In genomic region chrX:152220612-152221011, GRCh38 we compare ENCODE assay signal across 34 cellular contexts.
DNase-seq lines count a peak whose midpoint lies in the region; ATAC-seq, FAIRE-seq and TF ChIP-seq lines count a peak whose summit lies in the region.
"Had no signal": no experiment of that assay in that cellular context is flagged by ENCODE, and none has a peak within 500 bp of the region (broad histone marks: within the 10 kb centered on the region; RNA-seq: fewer than 3 reads in every experiment).

No MANE protein-coding gene starts in this region.

- no peak overlapping the region for H3K4me3 ChIP-seq in GM23248
- H3K4me3 ChIP-seq in epithelial cell of esophagus (ENCODE audit: low read length) = no peak overlapping the region
- H3K4me3 ChIP-seq in keratinocyte (ENCODE audit: control insufficient read depth in 2 of 3, extremely low read depth in 1 of 3, insufficient read depth in 2 of 3, low read depth in 1 of 3, low read length in 3 of 3) = no peak overlapping the region
- no peak overlapping the region for H3K4me3 ChIP-seq in GM23338
- H3K4me3 ChIP-seq: adrenal gland, cardiac muscle cell, colonic mucosa, mucosa of descending colon, psoas muscle had no signal

- H4K20me1 ChIP-seq in GM23248 (ENCODE audit: insufficient read depth) (no peaks in the 10 kb centered on the region), keratinocyte (ENCODE audit: control insufficient read depth, extremely low read depth, insufficient read depth, low read length) (no peaks in the 10 kb centered on the region), GM23338 (replicated peaks; ENCODE audit: insufficient read depth) (no peaks in the 10 kb centered on the region)

- H3K36me3 ChIP-seq in GM23248 (ENCODE audit: low read depth) (no peaks in the 10 kb centered on the region), keratinocyte (ENCODE audit: control insufficient read depth in 2 of 2, extremely low read depth in 1 of 2, insufficient read depth in 2 of 2, low read length in 2 of 2) (no peaks in the 10 kb centered on the region), GM23338 (ENCODE audit: insufficient read depth) (no peaks in the 10 kb centered on the region)
- H3K36me3 ChIP-seq: adrenal gland, cardiac muscle cell, colonic mucosa had no signal

- H3K4me3 Mint-ChIP-seq in GM23338 = no peak overlapping the region
- H3K4me3 Mint-ChIP-seq: activated CD4-positive, alpha-beta memory T cell treated with anti-CD3 and anti-CD28 coated beads, Interleukin-2, amount 10 ng/mL, durations not matched to agents 7 days and 5 days; B cell; CD8-positive, alpha-beta T cell; natural killer cell; stimulated activated effector memory CD8-positive, alpha-beta T cell treated with anti-CD3 and anti-CD28 coated beads, Interleukin-12 subunit alpha, Interleukin-12 subunit beta, amount 100 ng/mL, for 72 hours; type B pancreatic cell had no signal

- H3K36me3 Mint-ChIP-seq in GM23338 (ENCODE audit: low read depth) = no peaks in the 10 kb centered on the region
- H3K36me3 Mint-ChIP-seq: CD8-positive, alpha-beta T cell; natural killer cell; stimulated activated effector memory CD8-positive, alpha-beta T cell treated with anti-CD3 and anti-CD28 coated beads, Interleukin-12 subunit alpha, Interleukin-12 subunit beta, amount 100 ng/mL, for 72 hours; type B pancreatic cell had no signal

- H3K9me2 ChIP-seq in GM23248 (ENCODE audit: insufficient read depth) = no peaks in the 10 kb centered on the region
- no peaks in the 10 kb centered on the region for H3K9me2 ChIP-seq in GM23338 (ENCODE audit: insufficient read depth)

- peaks cover 3% of the 10 kb centered on the region; the same call in 1 of the 3 replicates for H3K4me1 Mint-ChIP-seq in GM23338
- H3K4me1 Mint-ChIP-seq: activated CD4-positive, alpha-beta memory T cell treated with anti-CD3 and anti-CD28 coated beads, Interleukin-2, amount 10 ng/mL, durations not matched to agents 7 days and 5 days; B cell; natural killer cell; stimulated activated effector memory CD8-positive, alpha-beta T cell treated with anti-CD3 and anti-CD28 coated beads, Interleukin-12 subunit alpha, Interleukin-12 subunit beta, amount 100 ng/mL, for 72 hours had no signal

- H3K79me2 ChIP-seq in GM23248 (ENCODE audit: insufficient read depth) (no peaks in the 10 kb centered on the region), keratinocyte (ENCODE audit: control insufficient read depth, insufficient read depth, low read length) (no peaks in the 10 kb centered on the region), GM23338 (replicated peaks; ENCODE audit: insufficient read depth) (no peaks in the 10 kb centered on the region)

- in situ Hi-C loops in GM23248 (cut with MboI) = no loop called here

- dilution Hi-C loops in keratinocyte (cut with MboI; ENCODE audit: extremely low pct_ligation_motif_present, low sequenced_read_pairs) = no loop called here

- 6 to 14% methylated on average over 4 of the region's 4 CpGs for WGBS in GM23248 (ENCODE audit: low coverage in 1 of 2, low lambda C conversion rate in 2 of 2, missing lambda C conversion rate in 2 of 2), 2 experiments

- peaks cover 2% of the 10 kb centered on the region for H3K27me3 Mint-ChIP-seq in GM23338 (ENCODE audit: insufficient read depth, low read depth, poor library complexity)
- H3K27me3 Mint-ChIP-seq: activated CD4-positive, alpha-beta memory T cell treated with anti-CD3 and anti-CD28 coated beads, Interleukin-2, amount 10 ng/mL, durations not matched to agents 7 days and 5 days; B cell; type B pancreatic cell had no signal

- no peak for TF ChIP-seq CTCF in epithelial cell of esophagus (IDR thresholded peaks at IDR 0.05; ENCODE audit: insufficient read depth, low read depth, low read length, missing control alignments)
- TF ChIP-seq CTCF in keratinocyte (optimal IDR thresholded peaks at IDR 0.05 in 1 of 3, IDR thresholded peaks at IDR 0.05 in 1 of 3, conservative IDR thresholded peaks at IDR 0.05 in 1 of 3; ENCODE audit: extremely low read depth in 1 of 3, insufficient read depth in 2 of 3, low read length in 3 of 3) = no peak
- no peak for TF ChIP-seq CTCF in GM23338 (conservative IDR thresholded peaks at IDR 0.05; ENCODE audit: low read depth in 2 of 2)

- H3K4me2 ChIP-seq in GM23248 (ENCODE audit: unreplicated experiment) = no peak overlapping the region
- no peak overlapping the region for H3K4me2 ChIP-seq in keratinocyte (ENCODE audit: control insufficient read depth, extremely low read depth, insufficient read depth, low read depth, low read length)
- no peak overlapping the region for H3K4me2 ChIP-seq in GM23338

- H3K27ac ChIP-seq in GM23248 (no peak overlapping the region), keratinocyte (ENCODE audit: control insufficient read depth, insufficient read depth, low read length) (no peak overlapping the region), GM23338 (ENCODE audit: low read depth) (no peak overlapping the region)
- H3K27ac ChIP-seq: adrenal gland, cardiac muscle cell, colonic mucosa, psoas muscle had no signal

- H3K27ac Mint-ChIP-seq in GM23338 = no peak overlapping the region
- H3K27ac Mint-ChIP-seq: activated CD4-positive, alpha-beta memory T cell treated with anti-CD3 and anti-CD28 coated beads, Interleukin-2, amount 10 ng/mL, durations not matched to agents 7 days and 5 days; B cell; CD8-positive, alpha-beta T cell; natural killer cell; stimulated activated effector memory CD8-positive, alpha-beta T cell treated with anti-CD3 and anti-CD28 coated beads, Interleukin-12 subunit alpha, Interleukin-12 subunit beta, amount 100 ng/mL, for 72 hours; type B pancreatic cell had no signal

- H3K9me3 Mint-ChIP-seq in GM23338 = no peaks in the 10 kb centered on the region
- H3K9me3 Mint-ChIP-seq: activated CD4-positive, alpha-beta memory T cell treated with anti-CD3 and anti-CD28 coated beads, Interleukin-2, amount 10 ng/mL, durations not matched to agents 7 days and 5 days; CD8-positive, alpha-beta T cell; type B pancreatic cell had no signal

- no peaks in the 10 kb centered on the region for H3K9me3 ChIP-seq in GM23248 (ENCODE audit: low read depth)
- no peaks in the 10 kb centered on the region for H3K9me3 ChIP-seq in keratinocyte (ENCODE audit: control insufficient read depth, low read depth, low read length)
- H3K9me3 ChIP-seq: adrenal gland, colonic mucosa, mucosa of descending colon, psoas muscle had no signal

- FAIRE-seq in keratinocyte (lab: Jason Lieb, UNC) = no peak
- FAIRE-seq: GM12892 had no signal

- no peaks in the 10 kb centered on the region for H3K9me1 ChIP-seq in keratinocyte (ENCODE audit: control insufficient read depth, extremely low read depth, insufficient read depth, low read length)

- H3F3A ChIP-seq in GM23248 (ENCODE audit: insufficient read depth) (no peaks in the 10 kb centered on the region), GM23338 (replicated peaks; ENCODE audit: low read depth) (no peaks in the 10 kb centered on the region)

- peak; percentile 20 for DNase-seq in GM23248
- DNase-seq in RPMI7951 (ENCODE audit: low read depth) = peak; percentile 72
- DNase-seq in epithelial cell of esophagus (ENCODE audit: low read depth) = peak; percentile 68
- peak; percentile 11 for DNase-seq in keratinocyte (ENCODE audit: low read depth, low spot score)
- no peak for DNase-seq in GM23338 (ENCODE audit: low spot score)
- no peak for DNase-seq in T-helper 2 cell
- DNase-seq: ACHN; activated CD4-positive, alpha-beta memory T cell treated with anti-CD3 and anti-CD28 coated beads, Interleukin-2, amount 10 ng/mL, durations not matched to agents 7 days and 5 days; activated CD8-positive, alpha-beta memory T cell treated with anti-CD3 and anti-CD28 coated beads, Interleukin-2, amount 50 U/mL, for 4 hours; activated naive CD4-positive, alpha-beta T cell; adrenal gland; CD8-positive, alpha-beta T cell; colonic mucosa; effector CD4-positive, alpha-beta T cell; erythroblast; hippocampal formation; left colon; MM.1S; mucosa of descending colon; natural killer cell; NCI-H1930; NCI-H526; occipital lobe; psoas muscle; SHP77 treated with DMSO at 0.1 percent for 48 hours; substantia nigra had no signal

- H2AFZ ChIP-seq in GM23248 (no peak overlapping the region), keratinocyte (ENCODE audit: control insufficient read depth, low read length) (no peak overlapping the region), GM23338 (no peak overlapping the region)

- ATAC-seq in GM23338 (no peak), GM18519 (IDR thresholded peaks at IDR 0.05; ENCODE audit: low FRiP score, unreplicated experiment) (no peak), HG03442 (IDR thresholded peaks at IDR 0.05; ENCODE audit: unreplicated experiment) (no peak)
- ATAC-seq: CD8-positive, alpha-beta T cell; left colon; mucosa of descending colon; natural killer cell; Panc1; psoas muscle; stimulated activated effector memory CD8-positive, alpha-beta T cell treated with anti-CD3 and anti-CD28 coated beads, Interleukin-12 subunit alpha, Interleukin-12 subunit beta, amount 100 ng/mL, for 72 hours had no signal

- H3K9ac ChIP-seq in GM23248 = no peak overlapping the region
- H3K9ac ChIP-seq in keratinocyte (ENCODE audit: control insufficient read depth, extremely low read depth, insufficient read depth, low read length) = no peak overlapping the region

- H3K4me1 ChIP-seq in GM23248 (ENCODE audit: insufficient read depth) = no peaks in the 10 kb centered on the region
- no peaks in the 10 kb centered on the region for H3K4me1 ChIP-seq in keratinocyte (ENCODE audit: control insufficient read depth, extremely low read depth, insufficient read depth, low read length)
- no peaks in the 10 kb centered on the region for H3K4me1 ChIP-seq in GM23338 (ENCODE audit: insufficient read depth)
- H3K4me1 ChIP-seq: adrenal gland, colonic mucosa, psoas muscle had no signal

- H3K27me3 ChIP-seq in GM23248 (replicated peaks; ENCODE audit: insufficient read depth) (no peaks in the 10 kb centered on the region), keratinocyte (ENCODE audit: control insufficient read depth, extremely low read depth, insufficient read depth, low read length) (no peaks in the 10 kb centered on the region), GM23338 (ENCODE audit: insufficient read depth) (no peaks in the 10 kb centered on the region)
- H3K27me3 ChIP-seq: cardiac muscle cell, colonic mucosa had no signal

TF ChIP-seq in GM23338, 12 proteins besides CTCF, POLR2A, EP300 and RAD21 (continues in another document):
- TF ChIP-seq STAT1 (IDR thresholded peaks at IDR 0.05; ENCODE audit: unreplicated experiment) = no peak
- TF ChIP-seq ZNF114 (CRISPR knock-in tag; IDR thresholded peaks at IDR 0.05) = no peak
- no peak for TF ChIP-seq POLR2AphosphoS5 (IDR thresholded peaks at IDR 0.05; ENCODE audit: low read depth)
- no peak for TF ChIP-seq NANOG (IDR thresholded peaks at IDR 0.05; ENCODE audit: borderline replicate concordance)
- no peak for TF ChIP-seq ETS1 (IDR thresholded peaks at IDR 0.05)

Comparison
In these comparisons a context has a peak if more than half of its experiments do, and no peak if none do; other contexts are left out.
1. DNase-seq: peak in GM23248 (single experiment), RPMI7951 (single experiment), epithelial cell of esophagus (single experiment) and keratinocyte (single experiment); none in GM23338 (single experiment) and T-helper 2 cell (0 of 5).